ENCODE assay signal across 28 cellular contexts in the genomic region with DNA sequence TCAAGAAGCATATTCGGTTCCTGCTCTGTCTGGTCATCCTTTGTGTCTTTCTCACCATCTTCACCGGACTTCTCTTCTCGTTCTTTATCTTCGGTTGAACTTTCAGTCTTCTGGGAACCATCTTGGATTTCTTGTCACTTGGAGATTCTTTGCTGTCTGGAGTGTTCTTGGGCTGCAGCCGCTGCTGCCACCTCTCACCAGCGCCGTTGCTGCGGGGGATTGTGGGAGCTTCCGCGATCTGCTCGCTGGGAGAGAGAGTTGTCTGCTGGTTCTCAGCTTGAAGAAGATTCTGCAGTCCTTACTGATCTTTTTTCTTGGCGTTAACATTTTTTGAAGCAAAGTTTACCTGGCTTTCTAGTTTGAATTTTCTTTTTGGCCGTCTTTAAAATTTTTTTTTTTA.
"Had no signal": no experiment of that assay in that cellular context is flagged by ENCODE, and none has a peak within 500 bp of the region (broad histone marks: within the 10 kb centered on the region; RNA-seq: fewer than 3 reads in every experiment).

No MANE protein-coding gene starts in this region.

- H3K27ac ChIP-seq: ascending aorta, cardiac muscle cell, WERI-Rb-1 had no signal

- H3K36me3 ChIP-seq: ascending aorta, cardiac muscle cell, WERI-Rb-1 had no signal

- DNase-seq: activated CD4-positive, alpha-beta memory T cell treated with anti-CD3 and anti-CD28 coated beads, Interleukin-2, amount 10 ng/mL, durations not matched to agents 7 days and 5 days; activated CD4-positive, alpha-beta T cell treated with anti-CD3 and anti-CD28 coated beads for 1 hour; activated CD4-positive, alpha-beta T cell treated with anti-CD3 and anti-CD28 coated beads for 36 hours; activated CD4-positive, alpha-beta T cell treated with anti-CD3 and anti-CD28 coated beads for 48 hours; activated CD4-positive, alpha-beta T cell treated with anti-CD3 and anti-CD28 coated beads, Interleukin-2, amount 10 ng/mL, durations not matched to agents 7 days and 5 days; activated CD4-positive, alpha-beta T cell treated with anti-CD3 and anti-CD28 coated beads, Interleukin-2, amount 50 U/mL, for 48 hours; activated CD4-positive, CD25-positive, alpha-beta regulatory T cell; activated CD8-positive, alpha-beta memory T cell treated with anti-CD3 and anti-CD28 coated beads for 24 hours; activated CD8-positive, alpha-beta memory T cell treated with anti-CD3 and anti-CD28 coated beads, Interleukin-2, amount 10 ng/mL, durations not matched to agents 7 days and 5 days; activated CD8-positive, alpha-beta memory T cell treated with anti-CD3 and anti-CD28 coated beads, Interleukin-2, amount 50 U/mL, for 48 hours; activated CD8-positive, alpha-beta T cell treated with anti-CD3 and anti-CD28 coated beads, Interleukin-2, amount 10 ng/mL, durations not matched to agents 7 days and 5 days; activated effector memory CD4-positive, alpha-beta T cell treated with Interleukin-2 at 50 U/mL for 16 hours; activated gamma-delta T cell; activated naive CD4-positive, alpha-beta T cell treated with anti-CD3 and anti-CD28 coated beads, Interleukin-2, amount 10 ng/mL, durations not matched to agents 7 days and 5 days; activated naive CD4-positive, alpha-beta T cell treated with Interleukin-2 at 50 U/mL for 16 hours; activated naive CD8-positive, alpha-beta T cell treated with anti-CD3 and anti-CD28 coated beads, Interleukin-2, amount 10 ng/mL, durations not matched to agents 7 days and 5 days; activated naive CD8-positive, alpha-beta T cell treated with anti-CD3 and anti-CD28 coated beads, Interleukin-2, amount 50 U/mL, for 24 hours; activated T-cell treated with anti-CD3 and anti-CD28 coated beads, Interleukin-2, amount 50 U/mL, for 24 hours; activated T-cell treated with anti-CD3 and anti-CD28 coated beads, Interleukin-2, amount 50 U/mL, for 48 hours; amygdala; anterior cingulate cortex; caudate nucleus; cerebellar nuclear complex; T-helper 2 cell; T-helper 9 cell; WERI-Rb-1 had no signal

- H3K27me3 ChIP-seq: ascending aorta, cardiac muscle cell had no signal

- H3K9me3 ChIP-seq: ascending aorta had no signal

- H3K4me3 ChIP-seq: ascending aorta, cardiac muscle cell had no signal

- H3K4me1 ChIP-seq: ascending aorta had no signal
